Comparison of ENCODE assay signal across 26 cellular contexts in the genomic region with DNA sequence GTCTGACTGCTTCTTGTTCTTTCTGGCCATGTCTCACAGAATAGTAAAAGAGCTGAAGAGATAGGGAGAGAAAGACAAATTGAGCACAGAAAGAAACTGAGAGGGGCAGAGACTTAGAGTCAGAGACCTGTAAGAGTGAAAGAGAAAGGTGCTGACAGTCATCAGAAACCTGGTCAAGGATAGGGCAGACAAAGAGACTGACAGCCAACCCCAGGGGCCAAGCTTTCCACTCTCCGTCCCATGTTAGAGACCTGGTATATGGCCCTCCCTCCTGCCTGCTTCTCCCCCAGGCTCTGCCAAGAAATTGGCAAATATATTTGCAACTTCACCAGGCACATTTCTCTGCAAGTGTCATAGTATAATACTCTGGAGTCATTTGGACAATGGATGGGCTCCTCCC.
DNase-seq lines count a peak whose midpoint lies in the region; ATAC-seq and TF ChIP-seq lines count a peak whose summit lies in the region.
"Had no signal": no experiment of that assay in that cellular context is flagged by ENCODE, and none has a peak within 500 bp of the region (broad histone marks: within the 10 kb centered on the region; RNA-seq: fewer than 3 reads in every experiment).

No MANE protein-coding gene starts in this region.

- no peak overlapping the region for H4K91ac ChIP-seq in H9 (ENCODE audit: insufficient read length, low read depth, low read length)

- no peak overlapping the region for H3K4me2 ChIP-seq in H9 (ENCODE audit: insufficient read depth, insufficient read length, low read length)
- H3K4me2 ChIP-seq: A549, SK-N-SH had no signal

- H3K4me1 Mint-ChIP-seq in activated T-cell treated with anti-CD3 and anti-CD28 coated beads, Interleukin-2, amount 50 U/mL, for 72 hours (ENCODE audit: low read depth), result peaks cover 42% of the 10 kb centered on the region
- H3K4me1 Mint-ChIP-seq in H9, result peaks cover 55 to 73% of the 10 kb centered on the region in 2 experiments

- H3K56ac ChIP-seq in H9 (ENCODE audit: insufficient read length, low read depth, low read length), result no peak overlapping the region

- H3K18ac ChIP-seq in H9 (ENCODE audit: insufficient read length, low read depth, low read length), result no peak overlapping the region

- DNase-seq in activated T-cell treated with anti-CD3 and anti-CD28 coated beads, Interleukin-2, amount 50 U/mL, for 72 hours, result no peak
- no peak for DNase-seq in activated T-cell treated with anti-CD3 and anti-CD28 coated beads, Interleukin-2, amount 50 U/mL, for 1 hour
- DNase-seq in H9 (peak; percentile 53), caudate nucleus (lab: John Stamatoyannopoulos, UW) (no peak), NCI-H187 treated with DMSO at 0.1 percent for 48 hours (lab: John Stamatoyannopoulos, UW) (no peak), NCI-H1048 (lab: John Stamatoyannopoulos, UW) (no peak)
- DNase-seq: activated CD4-positive, alpha-beta T cell treated with anti-CD3 and anti-CD28 coated beads, Interleukin-2, amount 10 ng/mL, durations not matched to agents 7 days and 5 days; activated effector memory CD4-positive, alpha-beta T cell treated with anti-CD3 and anti-CD28 coated beads, Interleukin-2, amount 50 U/mL, for 16 hours; brain microvascular endothelial cell; effector memory CD4-positive, alpha-beta T cell; foreskin melanocyte; GDM1; HCEC 1CT; mesenchymal stem cell; NCI-H2081 treated with DMSO at 0.1 percent for 48 hours; NCI-H82; SK-N-SH; stimulated activated CD8-positive, alpha-beta memory T cell treated with anti-CD3 and anti-CD28 coated beads, Interleukin-4, amount 100 ng/mL, for 48 hours; T-helper 2 cell had no signal

- H3K23me2 ChIP-seq in H9 (ENCODE audit: insufficient read length, low read depth, low read length, poor library complexity, severe bottlenecking), result peaks cover 4% of the 10 kb centered on the region

- no peaks in the 10 kb centered on the region for H3K9me3 Mint-ChIP-seq in activated T-cell treated with anti-CD3 and anti-CD28 coated beads, Interleukin-2, amount 50 U/mL, for 72 hours
- H3K9me3 Mint-ChIP-seq in H9, result peaks cover 4 to 11% of the 10 kb centered on the region in 2 experiments; a peak in 4 of 5 replicates
- H3K9me3 Mint-ChIP-seq: activated CD4-positive, alpha-beta T cell treated with anti-CD3 and anti-CD28 coated beads, Interleukin-2, amount 10 ng/mL, durations not matched to agents 7 days and 5 days; type B pancreatic cell had no signal

- H3K4ac ChIP-seq in H9 (ENCODE audit: low read depth, low read length), result no peak overlapping the region

- no peak overlapping the region for H4K8ac ChIP-seq in H9 (replicated peaks; ENCODE audit: insufficient read length, low read depth, low read length)

- no peak overlapping the region for H3K23ac ChIP-seq in H9 (ENCODE audit: insufficient read length, low read depth, low read length)

- H2BK20ac ChIP-seq in H9 (ENCODE audit: low read depth, low read length, poor library complexity, severe bottlenecking), result no peak overlapping the region

- no peak overlapping the region for H2BK5ac ChIP-seq in H9 (ENCODE audit: insufficient read length, low read length)

- peaks cover 99% of the 10 kb centered on the region for H3K27me3 Mint-ChIP-seq in activated T-cell treated with anti-CD3 and anti-CD28 coated beads, Interleukin-2, amount 50 U/mL, for 72 hours (ENCODE audit: low read depth)
- peaks cover 100% of the 10 kb centered on the region for H3K27me3 Mint-ChIP-seq in H9 (ENCODE audit: low read depth)

- peaks cover 7% of the 10 kb centered on the region; the same call in 1 of the 2 replicates for H3K4me1 ChIP-seq in H9 (ENCODE audit: insufficient read depth, low read length)
- H3K4me1 ChIP-seq: A549 had no signal

- no peak overlapping the region for H4K5ac ChIP-seq in H9 (ENCODE audit: insufficient read length, low read depth, low read length)

- no peak overlapping the region for H2AK5ac ChIP-seq in H9 (ENCODE audit: insufficient read length, low read length)

- no peak overlapping the region for H2BK120ac ChIP-seq in H9 (ENCODE audit: low read depth, low read length, poor library complexity, severe bottlenecking)

- H2AFZ ChIP-seq in H9 (ENCODE audit: low read length), result no peak overlapping the region

- no peaks in the 10 kb centered on the region for H4K20me1 ChIP-seq in H9 (ENCODE audit: control insufficient read depth, insufficient read depth, insufficient read length)

- no peak overlapping the region for H2BK12ac ChIP-seq in H9 (ENCODE audit: insufficient read length, low read depth, low read length)

- H3K9me3 ChIP-seq in H9 (ENCODE audit: control insufficient read depth, low read depth, low read length), result no peaks in the 10 kb centered on the region
- H3K9me3 ChIP-seq: A549, SK-N-SH had no signal

- peak; percentile 71 to 72 for ATAC-seq in activated T-cell treated with anti-CD3 and anti-CD28 coated beads, Interleukin-2, amount 50 U/mL, for 72 hours (replicated peaks in 1 of 2)
- ATAC-seq in GM19328 (IDR thresholded peaks at IDR 0.05; ENCODE audit: unreplicated experiment), result no peak
- ATAC-seq in GM21786 (IDR thresholded peaks at IDR 0.05; ENCODE audit: unreplicated experiment), result no peak
- ATAC-seq: A549, esophagus mucosa had no signal

- H3K79me2 ChIP-seq in H9 (ENCODE audit: insufficient read depth, low read length), result no peaks in the 10 kb centered on the region

- TF ChIP-seq CTCF in H9 (conservative IDR thresholded peaks at IDR 0.05), result no peak

- H3K36me3 Mint-ChIP-seq in activated T-cell treated with anti-CD3 and anti-CD28 coated beads, Interleukin-2, amount 50 U/mL, for 72 hours (ENCODE audit: insufficient read depth in 2 of 2), result peaks cover 2 to 6% of the 10 kb centered on the region in 2 donors
- H3K36me3 Mint-ChIP-seq in H9 (ENCODE audit: insufficient read depth in 1 of 3, low read depth in 3 of 3), result peaks cover 0 to 1% (median 0%) of the 10 kb centered on the region in 3 experiments; a peak in 1 of 7 replicates
- H3K36me3 Mint-ChIP-seq: type B pancreatic cell had no signal

- no peak overlapping the region for H3K4me3 Mint-ChIP-seq in activated T-cell treated with anti-CD3 and anti-CD28 coated beads, Interleukin-2, amount 50 U/mL, for 72 hours
- H3K4me3 Mint-ChIP-seq in H9, result no peak overlapping the region; a peak in 1 of 5 replicates
- H3K4me3 Mint-ChIP-seq: activated CD4-positive, alpha-beta T cell treated with anti-CD3 and anti-CD28 coated beads, Interleukin-2, amount 10 ng/mL, durations not matched to agents 7 days and 5 days; B cell; type B pancreatic cell had no signal

- no peaks in the 10 kb centered on the region for H3K79me1 ChIP-seq in H9 (ENCODE audit: insufficient read depth, low read depth, low read length, poor library complexity, severe bottlenecking)

- H2BK15ac ChIP-seq in H9 (ENCODE audit: low read depth, low read length), result no peak overlapping the region

- H3T11ph ChIP-seq in H9 (ENCODE audit: low read length), result no peak overlapping the region

- peaks cover 86% of the 10 kb centered on the region for H3K27me3 ChIP-seq in H9 (ENCODE audit: insufficient read depth, low read length)

- no CpG with 5 or more reads among the region's 1 CpG for WGBS in H9 (ENCODE audit: extremely low coverage, insufficient read length, low lambda C conversion rate)

- H3K9ac ChIP-seq in H9 (ENCODE audit: extremely low read depth, insufficient read length, low read length), result no peak overlapping the region
- H3K9ac ChIP-seq: SK-N-SH had no signal

- no peak overlapping the region for H3K27ac ChIP-seq in H9 (ENCODE audit: insufficient read length, low read depth, low read length)
- H3K27ac ChIP-seq in caudate nucleus (ENCODE audit: low read depth, low read length), result peak overlapping the region; percentile 8
- H3K27ac ChIP-seq: A549, brain microvascular endothelial cell had no signal

- no peak overlapping the region for H3K14ac ChIP-seq in H9 (ENCODE audit: insufficient read depth, low read length)

- H3K27ac Mint-ChIP-seq in activated T-cell treated with anti-CD3 and anti-CD28 coated beads, Interleukin-2, amount 50 U/mL, for 72 hours, result no peak overlapping the region
- H3K27ac Mint-ChIP-seq in H9, result no peak overlapping the region
- H3K27ac Mint-ChIP-seq: activated CD4-positive, alpha-beta T cell treated with anti-CD3 and anti-CD28 coated beads, Interleukin-2, amount 10 ng/mL, durations not matched to agents 7 days and 5 days; B cell; progenitor cell of endocrine pancreas; type B pancreatic cell had no signal

Comparison
In these comparisons a context has a peak if more than half of its experiments do, and no peak if none do; other contexts are left out.
1. ATAC-seq: peak in activated T-cell treated with anti-CD3 and anti-CD28 coated beads, Interleukin-2, amount 50 U/mL, for 72 hours (2 of 2); none in GM19328 (single experiment) and GM21786 (single experiment).